32 cellular contexts compared by ENCODE assay signal in genomic region chr11:92449780-92450179, GRCh38.
"Had no signal": no experiment of that assay in that cellular context is flagged by ENCODE, and none has a peak within 500 bp of the region (broad histone marks: within the 10 kb centered on the region; RNA-seq: fewer than 3 reads in every experiment).

No MANE protein-coding gene starts in this region.

- H3K4me3 Mint-ChIP-seq: activated B cell treated with CpG ODN at 0.5 μM for 24 hours; activated CD4-positive, alpha-beta memory T cell treated with anti-CD3 and anti-CD28 coated beads for 36 hours; activated CD4-positive, alpha-beta T cell treated with anti-CD3 and anti-CD28 coated beads, Interleukin-2, amount 10 ng/mL, durations not matched to agents 24 days and 14 days; activated CD8-positive, alpha-beta memory T cell treated with anti-CD3 and anti-CD28 coated beads, Interleukin-2, amount 10 ng/mL, durations not matched to agents 7 days and 5 days; activated CD8-positive, alpha-beta T cell treated with anti-CD3 and anti-CD28 coated beads, Interleukin-2, amount 10 ng/mL, durations not matched to agents 7 days and 5 days; activated naive CD4-positive, alpha-beta T cell treated with anti-CD3 and anti-CD28 coated beads for 36 hours; activated naive CD4-positive, alpha-beta T cell treated with anti-CD3 and anti-CD28 coated beads, Interleukin-2, amount 50 U/mL, for 24 hours; activated naive CD8-positive, alpha-beta T cell treated with anti-CD3 and anti-CD28 coated beads for 36 hours; activated naive CD8-positive, alpha-beta T cell treated with anti-CD3 and anti-CD28 coated beads, Interleukin-2, amount 50 U/mL, for 24 hours; activated T-helper 1 cell treated with anti-CD3 and anti-CD28 coated beads, Interleukin-12 subunit alpha, Interleukin-12 subunit beta, Interleukin-2, Interleukin-4 antibody, amounts not matched to agents 30 ng/mL and 10 ng/mL and 1 ng/mL, durations not matched to agents 14 hours and 24 hours and 36 hours; effector memory CD8-positive, alpha-beta T cell had no signal

- H3K27ac ChIP-seq: adrenal gland, body of pancreas, esophagus muscularis mucosa, foreskin keratinocyte, gastrocnemius medialis, heart left ventricle, VCaP had no signal

- H3K4me3 ChIP-seq: adrenal gland, body of pancreas, esophagus muscularis mucosa, gastrocnemius medialis, heart left ventricle had no signal

- DNase-seq: activated B cell treated with CpG ODN at 0.5 μM for 24 hours; activated CD4-positive, alpha-beta memory T cell treated with anti-CD3 and anti-CD28 coated beads for 36 hours; activated CD4-positive, alpha-beta T cell treated with anti-CD3 and anti-CD28 coated beads, Interleukin-2, amount 10 ng/mL, durations not matched to agents 24 days and 14 days; activated CD8-positive, alpha-beta memory T cell treated with anti-CD3 and anti-CD28 coated beads, Interleukin-2, amount 10 ng/mL, durations not matched to agents 7 days and 5 days; activated CD8-positive, alpha-beta memory T cell treated with anti-CD3 and anti-CD28 coated beads, Interleukin-2, amount 50 U/mL, for 4 hours; activated CD8-positive, alpha-beta T cell treated with anti-CD3 and anti-CD28 coated beads, Interleukin-2, amount 10 ng/mL, durations not matched to agents 7 days and 5 days; activated effector memory CD4-positive, alpha-beta T cell treated with anti-CD3 and anti-CD28 coated beads, Interleukin-2, amount 50 U/mL, for 16 hours; activated naive CD4-positive, alpha-beta T cell treated with anti-CD3 and anti-CD28 coated beads for 36 hours; activated naive CD8-positive, alpha-beta T cell treated with anti-CD3 and anti-CD28 coated beads for 36 hours; activated naive CD8-positive, alpha-beta T cell treated with anti-CD3 and anti-CD28 coated beads, Interleukin-2, amount 50 U/mL, for 24 hours; activated T-cell treated with anti-CD3 and anti-CD28 coated beads, Interleukin-2, amount 50 U/mL, for 1 hour; activated T-cell treated with anti-CD3 and anti-CD28 coated beads, Interleukin-2, amount 50 U/mL, for 48 hours; adrenal gland; amygdala; aorta; body of pancreas; caudate nucleus; cortex of kidney; dermis blood vessel endothelial cell; effector CD4-positive, alpha-beta T cell; effector memory CD8-positive, alpha-beta T cell; erythroblast; foreskin keratinocyte; gastrocnemius medialis; glutamatergic neuron; heart left ventricle had no signal

- H3K4me1 ChIP-seq: adrenal gland, body of pancreas, esophagus muscularis mucosa, gastrocnemius medialis, heart left ventricle had no signal

- H3K27me3 Mint-ChIP-seq: activated B cell treated with CpG ODN at 0.5 μM for 24 hours; activated CD4-positive, alpha-beta memory T cell treated with anti-CD3 and anti-CD28 coated beads for 36 hours; activated CD4-positive, alpha-beta T cell treated with anti-CD3 and anti-CD28 coated beads, Interleukin-2, amount 10 ng/mL, durations not matched to agents 24 days and 14 days; activated CD8-positive, alpha-beta memory T cell treated with anti-CD3 and anti-CD28 coated beads, Interleukin-2, amount 10 ng/mL, durations not matched to agents 7 days and 5 days; activated naive CD4-positive, alpha-beta T cell treated with anti-CD3 and anti-CD28 coated beads, Interleukin-2, amount 50 U/mL, for 24 hours; activated naive CD8-positive, alpha-beta T cell treated with anti-CD3 and anti-CD28 coated beads, Interleukin-2, amount 50 U/mL, for 24 hours; effector memory CD8-positive, alpha-beta T cell had no signal

- H3K36me3 Mint-ChIP-seq: activated CD4-positive, alpha-beta memory T cell treated with anti-CD3 and anti-CD28 coated beads for 36 hours; activated CD8-positive, alpha-beta memory T cell treated with anti-CD3 and anti-CD28 coated beads, Interleukin-2, amount 10 ng/mL, durations not matched to agents 7 days and 5 days; activated naive CD4-positive, alpha-beta T cell treated with anti-CD3 and anti-CD28 coated beads, Interleukin-2, amount 50 U/mL, for 24 hours; activated naive CD8-positive, alpha-beta T cell treated with anti-CD3 and anti-CD28 coated beads for 36 hours had no signal

- H3K9me3 ChIP-seq: adrenal gland, body of pancreas, esophagus muscularis mucosa, gastrocnemius medialis, heart left ventricle had no signal

- H3K4me1 Mint-ChIP-seq: activated B cell treated with CpG ODN at 0.5 μM for 24 hours; activated CD4-positive, alpha-beta T cell treated with anti-CD3 and anti-CD28 coated beads, Interleukin-2, amount 10 ng/mL, durations not matched to agents 24 days and 14 days; activated CD8-positive, alpha-beta memory T cell treated with anti-CD3 and anti-CD28 coated beads, Interleukin-2, amount 10 ng/mL, durations not matched to agents 7 days and 5 days; activated naive CD4-positive, alpha-beta T cell treated with anti-CD3 and anti-CD28 coated beads, Interleukin-2, amount 50 U/mL, for 24 hours; activated naive CD8-positive, alpha-beta T cell treated with anti-CD3 and anti-CD28 coated beads for 36 hours; activated naive CD8-positive, alpha-beta T cell treated with anti-CD3 and anti-CD28 coated beads, Interleukin-2, amount 50 U/mL, for 24 hours had no signal

- H3K36me3 ChIP-seq: adrenal gland, esophagus muscularis mucosa, gastrocnemius medialis, heart left ventricle had no signal

- H3K9me3 Mint-ChIP-seq: activated B cell treated with CpG ODN at 0.5 μM for 24 hours; activated CD4-positive, alpha-beta memory T cell treated with anti-CD3 and anti-CD28 coated beads for 36 hours; activated CD4-positive, alpha-beta T cell treated with anti-CD3 and anti-CD28 coated beads, Interleukin-2, amount 10 ng/mL, durations not matched to agents 24 days and 14 days; activated naive CD4-positive, alpha-beta T cell treated with anti-CD3 and anti-CD28 coated beads for 36 hours; activated naive CD4-positive, alpha-beta T cell treated with anti-CD3 and anti-CD28 coated beads, Interleukin-2, amount 50 U/mL, for 24 hours; activated naive CD8-positive, alpha-beta T cell treated with anti-CD3 and anti-CD28 coated beads for 36 hours; activated T-helper 1 cell treated with anti-CD3 and anti-CD28 coated beads, Interleukin-12 subunit alpha, Interleukin-12 subunit beta, Interleukin-2, Interleukin-4 antibody, amounts not matched to agents 30 ng/mL and 10 ng/mL and 1 ng/mL, durations not matched to agents 14 hours and 24 hours and 36 hours; effector memory CD8-positive, alpha-beta T cell had no signal

- H3K27ac Mint-ChIP-seq: activated B cell treated with CpG ODN at 0.5 μM for 24 hours; activated CD4-positive, alpha-beta memory T cell treated with anti-CD3 and anti-CD28 coated beads for 36 hours; activated CD4-positive, alpha-beta T cell treated with anti-CD3 and anti-CD28 coated beads, Interleukin-2, amount 10 ng/mL, durations not matched to agents 24 days and 14 days; activated CD8-positive, alpha-beta memory T cell treated with anti-CD3 and anti-CD28 coated beads, Interleukin-2, amount 10 ng/mL, durations not matched to agents 7 days and 5 days; activated CD8-positive, alpha-beta T cell treated with anti-CD3 and anti-CD28 coated beads, Interleukin-2, amount 10 ng/mL, durations not matched to agents 7 days and 5 days; activated naive CD4-positive, alpha-beta T cell treated with anti-CD3 and anti-CD28 coated beads for 36 hours; activated naive CD4-positive, alpha-beta T cell treated with anti-CD3 and anti-CD28 coated beads, Interleukin-2, amount 50 U/mL, for 24 hours; activated naive CD8-positive, alpha-beta T cell treated with anti-CD3 and anti-CD28 coated beads for 36 hours; activated naive CD8-positive, alpha-beta T cell treated with anti-CD3 and anti-CD28 coated beads, Interleukin-2, amount 50 U/mL, for 24 hours; activated T-helper 1 cell treated with anti-CD3 and anti-CD28 coated beads, Interleukin-12 subunit alpha, Interleukin-12 subunit beta, Interleukin-2, Interleukin-4 antibody, amounts not matched to agents 30 ng/mL and 10 ng/mL and 1 ng/mL, durations not matched to agents 14 hours and 24 hours and 36 hours; activated T-helper 2 cell treated with anti-CD3 and anti-CD28 coated beads, Interferon-gamma antibody, Interleukin-2, Interleukin-4, amounts not matched to agents 10 μg/mL and 5 μg/mL and 100 μg/mL, durations not matched to agents 14 hours and 24 hours and 36 hours; effector memory CD8-positive, alpha-beta T cell had no signal

- ATAC-seq: activated CD4-positive, CD25-positive, alpha-beta regulatory T cell treated with anti-CD3 and anti-CD28 coated beads, Interleukin-2, amount 50 U/mL, for 24 hours; activated CD8-positive, alpha-beta memory T cell treated with anti-CD3 and anti-CD28 coated beads, Interleukin-2, amount 10 ng/mL, durations not matched to agents 7 days and 5 days; activated CD8-positive, alpha-beta T cell treated with anti-CD3 and anti-CD28 coated beads, Interleukin-2, amount 10 ng/mL, durations not matched to agents 7 days and 5 days; activated naive CD8-positive, alpha-beta T cell treated with anti-CD3 and anti-CD28 coated beads, Interleukin-2, amount 50 U/mL, for 24 hours; body of pancreas; effector memory CD8-positive, alpha-beta T cell; foreskin keratinocyte; gastrocnemius medialis; heart left ventricle had no signal
